Comparison of ENCODE assay signal across 21 cellular contexts in the genomic region with DNA sequence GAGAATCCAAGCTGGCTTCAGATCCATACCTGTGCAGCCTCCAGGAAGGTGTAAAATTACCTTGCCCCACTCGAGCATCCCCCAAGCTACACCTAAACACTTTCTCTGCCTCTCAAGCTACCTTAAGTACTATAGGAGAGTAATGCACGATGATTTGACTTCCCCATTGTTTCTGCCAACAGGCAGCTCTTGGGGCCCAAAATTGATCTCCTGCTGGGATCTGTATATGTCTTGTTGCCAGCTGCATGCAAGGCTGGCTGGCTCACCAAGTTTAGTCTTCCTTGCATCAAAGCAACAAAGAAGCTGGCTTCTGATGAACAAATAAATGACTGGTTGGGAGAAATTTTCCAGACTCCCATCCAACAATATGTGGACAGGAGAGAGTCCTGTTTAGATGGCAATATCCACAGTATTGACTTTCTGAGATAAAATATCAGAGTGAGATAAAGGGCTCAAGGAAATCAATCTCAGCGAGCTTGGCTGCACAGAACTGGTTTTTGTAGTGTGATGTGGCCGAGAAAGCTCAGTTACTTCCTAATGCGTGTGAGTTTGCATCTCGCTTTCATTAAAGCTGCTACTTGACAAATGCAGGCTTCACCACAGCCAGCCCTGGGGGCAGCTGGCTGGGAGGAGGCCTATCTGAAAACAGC.
"Had no signal": no experiment of that assay in that cellular context is flagged by ENCODE, and none has a peak within 500 bp of the region (broad histone marks: within the 10 kb centered on the region; RNA-seq: fewer than 3 reads in every experiment).

No MANE protein-coding gene starts in this region.

- DNase-seq: activated CD4-positive, alpha-beta memory T cell treated with anti-CD3 and anti-CD28 coated beads, Interleukin-2, amount 10 ng/mL, durations not matched to agents 7 days and 5 days; activated CD4-positive, alpha-beta T cell treated with anti-CD3 and anti-CD28 coated beads for 48 hours; activated CD8-positive, alpha-beta memory T cell treated with anti-CD3 and anti-CD28 coated beads, Interleukin-2, amount 50 U/mL, for 48 hours; activated gamma-delta T cell treated with Interleukin-2 at 50 U/mL for 16 hours; activated naive CD4-positive, alpha-beta T cell treated with anti-CD3 and anti-CD28 coated beads, Interleukin-2, amount 50 U/mL, for 16 hours; activated T-cell treated with anti-CD3 and anti-CD28 coated beads, Interleukin-2, amount 50 U/mL, for 4 hours; amniotic stem cell; esophagus squamous epithelium; gastrocnemius medialis; glutamatergic neuron; islet precursor cell; left ventricle myocardium inferior; mucosa of descending colon; posterior cingulate gyrus; right cardiac atrium; stimulated activated CD4-positive, alpha-beta T cell treated with anti-CD3 and anti-CD28 coated beads, Interleukin-15, amount 100 ng/mL, for 24 hours; stimulated activated naive CD4-positive, alpha-beta T cell treated with Interleukin-2 at 50 U/mL for 16 hours; T1000; testis; transverse colon; WERI-Rb-1 had no signal

- H3K9me3 ChIP-seq: esophagus squamous epithelium, gastrocnemius medialis, mucosa of descending colon, testis, transverse colon had no signal

- H3K36me3 ChIP-seq: esophagus squamous epithelium, gastrocnemius medialis, left ventricle myocardium inferior, transverse colon, WERI-Rb-1 had no signal

- H3K4me1 ChIP-seq: esophagus squamous epithelium, gastrocnemius medialis, left ventricle myocardium inferior, testis had no signal

- H3K4me3 ChIP-seq: esophagus squamous epithelium, gastrocnemius medialis, left ventricle myocardium inferior, mucosa of descending colon, testis, transverse colon had no signal

- H3K27ac ChIP-seq: esophagus squamous epithelium, gastrocnemius medialis, left ventricle myocardium inferior, testis, transverse colon, WERI-Rb-1 had no signal

- H3K27me3 ChIP-seq: testis, transverse colon had no signal
